ENCODE assay signal across 23 cellular contexts in the genomic region with DNA sequence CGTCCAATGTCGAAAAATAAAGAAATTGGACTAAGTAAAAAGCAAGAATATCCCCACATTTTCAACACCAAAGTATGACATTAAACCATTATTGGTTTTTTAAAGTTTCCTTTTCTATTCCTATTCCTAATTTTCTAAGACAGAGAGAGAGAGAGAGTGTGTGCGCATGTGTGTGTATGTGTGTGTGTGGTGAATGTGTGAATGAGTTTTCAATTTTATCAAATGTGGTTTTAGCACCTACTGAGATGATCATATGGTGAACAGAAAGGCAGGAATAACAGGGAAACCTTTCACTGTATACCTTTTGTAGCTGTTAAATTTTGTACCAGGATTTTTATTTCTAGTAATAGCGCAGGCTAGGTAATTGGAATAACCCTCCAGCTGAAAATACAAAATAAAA.
"Had no signal": no experiment of that assay in that cellular context is flagged by ENCODE, and none has a peak within 500 bp of the region (broad histone marks: within the 10 kb centered on the region; RNA-seq: fewer than 3 reads in every experiment).

No MANE protein-coding gene starts in this region.

- DNase-seq: activated CD4-positive, alpha-beta T cell treated with anti-CD3 and anti-CD28 coated beads for 36 hours; activated CD4-positive, CD25-positive, alpha-beta regulatory T cell; activated CD8-positive, alpha-beta memory T cell treated with anti-CD3 and anti-CD28 coated beads, Interleukin-2, amount 10 ng/mL, durations not matched to agents 7 days and 5 days; activated CD8-positive, alpha-beta T cell treated with anti-CD3 and anti-CD28 coated beads, Interleukin-2, amount 10 ng/mL, durations not matched to agents 7 days and 5 days; activated naive CD8-positive, alpha-beta T cell treated with anti-CD3 and anti-CD28 coated beads, Interleukin-2, amount 50 U/mL, for 24 hours; activated T-cell treated with anti-CD3 and anti-CD28 coated beads, Interleukin-2, amount 50 U/mL, for 48 hours; amygdala; colonic mucosa; dorsolateral prefrontal cortex; effector memory CD4-positive, alpha-beta T cell; erythroblast; gastrocnemius medialis; glutamatergic neuron; mammary epithelial cell; stimulated activated CD4-positive, alpha-beta T cell treated with anti-CD3 and anti-CD28 coated beads, Interleukin-4, amount 100 ng/mL, for 24 hours; stomach; T-helper 1 cell had no signal

- H3K9me3 ChIP-seq: colonic mucosa, gastrocnemius medialis, stomach had no signal

- H3K36me3 Mint-ChIP-seq: activated naive CD4-positive, alpha-beta T cell treated with anti-CD3 and anti-CD28 coated beads, Interleukin-2, amount 50 U/mL, for 24 hours; stimulated activated effector memory CD8-positive, alpha-beta T cell treated with anti-CD3 and anti-CD28 coated beads, Interleukin-12 subunit alpha, Interleukin-12 subunit beta, amount 100 ng/mL, for 72 hours had no signal

- FAIRE-seq: keratinocyte had no signal

- H3K4me3 ChIP-seq: colonic mucosa, dorsolateral prefrontal cortex, gastrocnemius medialis, skin epidermis, stomach, tibial nerve had no signal

- H3K4me1 ChIP-seq: colonic mucosa, gastrocnemius medialis had no signal

- H3K27ac ChIP-seq: colonic mucosa, gastrocnemius medialis, skin epidermis, stomach had no signal

- H3K9me3 Mint-ChIP-seq: activated naive CD4-positive, alpha-beta T cell treated with anti-CD3 and anti-CD28 coated beads, Interleukin-2, amount 50 U/mL, for 24 hours; stimulated activated effector memory CD8-positive, alpha-beta T cell treated with anti-CD3 and anti-CD28 coated beads, Interleukin-12 subunit alpha, Interleukin-12 subunit beta, amount 100 ng/mL, for 72 hours had no signal

- ATAC-seq: activated CD4-positive, alpha-beta T cell treated with anti-CD3 and anti-CD28 coated beads for 36 hours; activated CD8-positive, alpha-beta memory T cell treated with anti-CD3 and anti-CD28 coated beads, Interleukin-2, amount 10 ng/mL, durations not matched to agents 7 days and 5 days; activated CD8-positive, alpha-beta T cell treated with anti-CD3 and anti-CD28 coated beads, Interleukin-2, amount 10 ng/mL, durations not matched to agents 7 days and 5 days; activated naive CD8-positive, alpha-beta T cell treated with anti-CD3 and anti-CD28 coated beads, Interleukin-2, amount 50 U/mL, for 24 hours; gastrocnemius medialis; stimulated activated effector memory CD8-positive, alpha-beta T cell treated with anti-CD3 and anti-CD28 coated beads, Interleukin-12 subunit alpha, Interleukin-12 subunit beta, amount 100 ng/mL, for 72 hours had no signal

- H3K27me3 Mint-ChIP-seq: activated CD4-positive, alpha-beta T cell treated with anti-CD3 and anti-CD28 coated beads for 36 hours; activated CD8-positive, alpha-beta memory T cell treated with anti-CD3 and anti-CD28 coated beads, Interleukin-2, amount 10 ng/mL, durations not matched to agents 7 days and 5 days; activated naive CD4-positive, alpha-beta T cell treated with anti-CD3 and anti-CD28 coated beads, Interleukin-2, amount 50 U/mL, for 24 hours; activated naive CD8-positive, alpha-beta T cell treated with anti-CD3 and anti-CD28 coated beads, Interleukin-2, amount 50 U/mL, for 24 hours had no signal

- H3K36me3 ChIP-seq: colonic mucosa, gastrocnemius medialis, stomach, tibial nerve had no signal

- H3K4me3 Mint-ChIP-seq: activated CD4-positive, alpha-beta T cell treated with anti-CD3 and anti-CD28 coated beads for 36 hours; activated CD8-positive, alpha-beta memory T cell treated with anti-CD3 and anti-CD28 coated beads, Interleukin-2, amount 10 ng/mL, durations not matched to agents 7 days and 5 days; activated CD8-positive, alpha-beta T cell treated with anti-CD3 and anti-CD28 coated beads, Interleukin-2, amount 10 ng/mL, durations not matched to agents 7 days and 5 days; activated naive CD4-positive, alpha-beta T cell treated with anti-CD3 and anti-CD28 coated beads, Interleukin-2, amount 50 U/mL, for 24 hours; activated naive CD8-positive, alpha-beta T cell treated with anti-CD3 and anti-CD28 coated beads, Interleukin-2, amount 50 U/mL, for 24 hours; stimulated activated effector memory CD8-positive, alpha-beta T cell treated with anti-CD3 and anti-CD28 coated beads, Interleukin-12 subunit alpha, Interleukin-12 subunit beta, amount 100 ng/mL, for 72 hours had no signal

- H3K27ac Mint-ChIP-seq: activated CD4-positive, alpha-beta T cell treated with anti-CD3 and anti-CD28 coated beads for 36 hours; activated CD8-positive, alpha-beta memory T cell treated with anti-CD3 and anti-CD28 coated beads, Interleukin-2, amount 10 ng/mL, durations not matched to agents 7 days and 5 days; activated CD8-positive, alpha-beta T cell treated with anti-CD3 and anti-CD28 coated beads, Interleukin-2, amount 10 ng/mL, durations not matched to agents 7 days and 5 days; activated naive CD8-positive, alpha-beta T cell treated with anti-CD3 and anti-CD28 coated beads, Interleukin-2, amount 50 U/mL, for 24 hours; activated T-helper 2 cell treated with anti-CD3 and anti-CD28 coated beads, Interferon-gamma antibody, Interleukin-2, Interleukin-4, amounts not matched to agents 10 μg/mL and 5 μg/mL and 100 μg/mL, durations not matched to agents 14 hours and 24 hours and 36 hours; stimulated activated effector memory CD8-positive, alpha-beta T cell treated with anti-CD3 and anti-CD28 coated beads, Interleukin-12 subunit alpha, Interleukin-12 subunit beta, amount 100 ng/mL, for 72 hours had no signal

- H3K27me3 ChIP-seq: colonic mucosa, gastrocnemius medialis, stomach, tibial nerve had no signal
